ENCODE assay signal across 8 cellular contexts in genomic region chr2:207166039-207166348, GRCh38.
DNase-seq lines count a peak whose midpoint lies in the region; ATAC-seq, FAIRE-seq and TF ChIP-seq lines count a peak whose summit lies in the region.

No MANE protein-coding gene starts in this region.

- ATAC-seq in HG03432 (IDR thresholded peaks at IDR 0.05; ENCODE audit: unreplicated experiment), result peak; percentile 95

- peak overlapping the region; percentile 89 for H3K4me3 ChIP-seq in AG09309 (ENCODE audit: control insufficient read depth, low read depth, low read length)
- peak overlapping the region; percentile 80 for H3K4me3 ChIP-seq in coronary artery

- TF ChIP-seq CTCF in AG09309 (IDR thresholded peaks at IDR 0.05; ENCODE audit: control insufficient read depth, insufficient read depth, low read depth, low read length, missing control alignments) (no peak), coronary artery (IDR thresholded peaks at IDR 0.05) (no peak)

- peak; percentile 99 for DNase-seq in AG09309 (ENCODE audit: low read depth)
- DNase-seq in GM19239 (ENCODE audit: insufficient read length, low spot score), result peak; percentile 91
- peak; percentile 96 for DNase-seq in NCI-H510A (lab: John Stamatoyannopoulos, UW)
- DNase-seq in activated CD4-positive, alpha-beta T cell treated with anti-CD3 and anti-CD28 coated beads, Interleukin-2, amount 50 U/mL, for 1 hour, result peak; percentile 93
- peak; percentile 100 for DNase-seq in coronary artery (ENCODE audit: low spot score)
- peak; percentile 100 for DNase-seq in kidney tubule cell (ENCODE audit: low spot score)
- DNase-seq in stimulated activated CD4-positive, alpha-beta T cell treated with anti-CD3 and anti-CD28 coated beads, Interleukin-15, amount 100 ng/mL, for 48 hours (ENCODE audit: low read depth in 2 of 2), result peak; percentile 94

- peak; percentile 92 for FAIRE-seq in GM19239 (lab: Jason Lieb, UNC)

- H3K27ac ChIP-seq in coronary artery, result peak overlapping the region; percentile 100

Comparison
In these comparisons a context has a peak if more than half of its experiments do, and no peak if none do; other contexts are left out.
1. Peak in every context shown above with its lines: DNase-seq, ATAC-seq, H3K4me3 ChIP-seq and H3K27ac ChIP-seq.